23 cellular contexts compared by ENCODE assay signal in the genomic region with DNA sequence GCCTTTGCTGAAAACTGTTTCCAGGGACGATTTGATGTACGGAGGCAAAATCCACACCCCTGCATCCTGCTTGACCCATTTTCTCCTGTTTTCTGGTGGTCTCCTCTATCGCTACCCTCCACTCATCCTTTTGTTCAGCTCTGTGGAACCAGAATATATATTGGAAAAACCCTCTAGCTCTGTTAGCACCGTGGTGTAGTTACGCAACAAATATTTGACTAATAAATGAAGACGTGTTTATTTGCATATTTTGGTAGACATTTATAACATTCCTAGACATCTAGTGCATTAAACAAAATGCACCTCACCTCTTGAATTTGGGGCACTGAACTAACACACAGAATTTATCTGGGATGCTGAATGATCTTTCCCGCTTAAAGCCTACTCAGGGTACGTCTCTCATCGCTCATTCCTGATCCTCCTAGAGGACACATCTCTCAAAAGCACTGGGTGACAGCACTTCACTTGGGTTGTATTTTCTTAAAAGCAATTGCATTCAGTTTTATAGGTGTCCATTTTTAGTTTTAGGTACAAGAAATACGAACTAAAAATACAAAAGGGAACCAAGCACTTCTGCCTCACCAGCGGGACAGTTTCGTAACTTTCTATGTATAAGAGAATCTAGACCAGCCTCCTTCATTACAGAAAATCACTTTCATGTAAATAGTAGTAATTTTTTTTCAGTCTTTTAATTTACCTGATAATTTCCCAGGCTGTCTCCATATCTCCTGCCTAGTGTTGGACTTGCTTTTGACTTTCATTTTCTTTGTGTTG. TPM values are rescaled to one million over a fixed set of nuclear protein-coding genes. Genes with fewer than 3 reads are reported as not detected.
DNase-seq lines count a peak whose midpoint lies in the region; ATAC-seq and TF ChIP-seq lines count a peak whose summit lies in the region.
"Had no signal": no experiment of that assay in that cellular context is flagged by ENCODE, and none has a peak within 500 bp of the region (broad histone marks: within the 10 kb centered on the region; RNA-seq: fewer than 3 reads in every experiment).

No MANE protein-coding gene starts in this region.

- H2AFZ ChIP-seq in PC-9: no peak overlapping the region

- ATAC-seq in GM19395 (IDR thresholded peaks at IDR 0.05; ENCODE audit: unreplicated experiment) (peak; percentile 61), HG03159 (IDR thresholded peaks at IDR 0.05; ENCODE audit: unreplicated experiment) (peak; percentile 71), naive B cell (ENCODE audit: low read depth in 2 of 2) (peak in 1 of 2 donors; percentile 35)
- ATAC-seq: activated CD8-positive, alpha-beta T cell treated with anti-CD3 and anti-CD28 coated beads for 36 hours; Panc1; sciatic nerve had no signal

- H3K9me2 ChIP-seq in PC-9 (ENCODE audit: insufficient read depth): no peaks in the 10 kb centered on the region

- peaks cover 12% of the 10 kb centered on the region for H3K4me1 ChIP-seq in PC-9 (replicated peaks; ENCODE audit: insufficient read depth)
- H3K4me1 ChIP-seq: stomach had no signal

- POLR2A ChIA-PET in PC-9 (lab: Charles Lee; ENCODE audit: unreplicated experiment): no interaction called here

- H3K4me1 Mint-ChIP-seq in naive B cell: peaks cover 7 to 36% (median 16%) of the 10 kb centered on the region in 3 donors
- H3K4me1 Mint-ChIP-seq: brain, neural crest cell had no signal

- no TSS peak for BruUV-seq in PC-9 (replicated peaks; lab: Mats Ljungman, UMichigan)

- H3K36me3 ChIP-seq in PC-9 (ENCODE audit: low read depth): no peaks in the 10 kb centered on the region
- H3K36me3 ChIP-seq: SJSA1, stomach, tibial nerve had no signal

- H3K4me2 ChIP-seq in PC-9: no peak overlapping the region

- peaks cover 9 to 20% (median 11%) of the 10 kb centered on the region in 3 donors for H3K27me3 Mint-ChIP-seq in naive B cell
- H3K27me3 Mint-ChIP-seq: activated CD8-positive, alpha-beta T cell treated with anti-CD3 and anti-CD28 coated beads for 36 hours had no signal

- in situ Hi-C loops in ACHN (cut with HindIII; ENCODE audit: low pct_ligation_motif_present, low pct_unique_long_range_greater_than_20kb, low sequenced_read_pairs): no loop called here

- no peaks in the 10 kb centered on the region for H3K27me3 ChIP-seq in PC-9 (ENCODE audit: insufficient read depth, low read depth)
- H3K27me3 ChIP-seq: SJSA1, stomach, tibial nerve had no signal

- no peaks in the 10 kb centered on the region for H3K9me3 Mint-ChIP-seq in naive B cell
- H3K9me3 Mint-ChIP-seq: activated CD8-positive, alpha-beta T cell treated with anti-CD3 and anti-CD28 coated beads for 36 hours; brain; neural crest cell had no signal

- no peaks in the 10 kb centered on the region for H3K79me2 ChIP-seq in PC-9 (ENCODE audit: low read depth)

- H3K9me3 ChIP-seq in PC-9 (ENCODE audit: insufficient read depth, low read depth): no peaks in the 10 kb centered on the region
- H3K9me3 ChIP-seq: SJSA1, stomach, tibial nerve had no signal

- H3K4me3 Mint-ChIP-seq in naive B cell: peak overlapping the region in 4 of 8 donors; percentile 49 to 82 (median 69)
- H3K4me3 Mint-ChIP-seq: activated CD8-positive, alpha-beta T cell treated with anti-CD3 and anti-CD28 coated beads for 36 hours; brain; neural crest cell had no signal

- DNase-seq in NOMO-1 treated with DMSO at 0.1 percent for 48 hours (lab: John Stamatoyannopoulos, UW; ENCODE audit: unreplicated experiment) (peak; percentile 84), naive B cell (peak; percentile 2), PC-9 (no peak), ACHN (no peak), T-helper 9 cell (no peak)
- DNase-seq: activated CD8-positive, alpha-beta T cell treated with anti-CD3 and anti-CD28 coated beads for 36 hours; activated gamma-delta T cell; activated T-cell treated with anti-CD3 and anti-CD28 coated beads for 4 hours; COR-L47; DMS79 treated with DMSO at 0.1 percent for 48 hours; NCI-H1048; NCI-H187; posterior cingulate gyrus; stomach; T-helper 2 cell had no signal

- intact Hi-C loops in PC-9 (cut with micrococcal nuclease; ENCODE audit: unreplicated experiment): no loop called here

- H3K4me3 ChIP-seq in PC-9: no peak overlapping the region
- H3K4me3 ChIP-seq: SJSA1, stomach, tibial nerve had no signal

- peak overlapping the region in 2 of 6 donors; percentile 0 to 44 for H3K27ac Mint-ChIP-seq in naive B cell
- H3K27ac Mint-ChIP-seq: activated CD8-positive, alpha-beta T cell treated with anti-CD3 and anti-CD28 coated beads for 36 hours; brain had no signal

- CTCF ChIA-PET in PC-9 (lab: Charles Lee): no interaction called here

- peaks cover 12% of the 10 kb centered on the region; the same call in 1 of the 2 replicates for H3F3A ChIP-seq in PC-9 (ENCODE audit: insufficient read depth, low read depth)

- no peak overlapping the region for H3K27ac ChIP-seq in PC-9
- H3K27ac ChIP-seq: SJSA1, stomach had no signal

- TF ChIP-seq CTCF in PC-9 (conservative IDR thresholded peaks at IDR 0.05): no peak

- H4K20me1 ChIP-seq in PC-9 (ENCODE audit: insufficient read depth): no peaks in the 10 kb centered on the region

- H3K36me3 Mint-ChIP-seq in naive B cell: no peaks in the 10 kb centered on the region
- H3K36me3 Mint-ChIP-seq: brain had no signal

RNA-seq across cellular contexts. Expression of gene SNRNP48, which starts 59.2 kb away (rescaled TPM):
- 10 to 100 TPM in 4 of 6 donors, 1 to 10 TPM in 2; 5.3 to 15.1 (median 11.0) TPM for polyA plus RNA-seq in naive B cell (ENCODE audit: low read depth in 6 of 6)
- total RNA-seq in PC-9 (2021): 18.6 and 21.7 TPM in 2 replicates

Comparison
In these comparisons a context has a peak if more than half of its experiments do, and no peak if none do; other contexts are left out.
1. DNase-seq: peak in NOMO-1 treated with DMSO at 0.1 percent for 48 hours (single experiment) and naive B cell (single experiment); none in PC-9 (0 of 2), ACHN (single experiment) and T-helper 9 cell (single experiment).